ENCODE assay signal across 1 cellular context in the genomic region with DNA sequence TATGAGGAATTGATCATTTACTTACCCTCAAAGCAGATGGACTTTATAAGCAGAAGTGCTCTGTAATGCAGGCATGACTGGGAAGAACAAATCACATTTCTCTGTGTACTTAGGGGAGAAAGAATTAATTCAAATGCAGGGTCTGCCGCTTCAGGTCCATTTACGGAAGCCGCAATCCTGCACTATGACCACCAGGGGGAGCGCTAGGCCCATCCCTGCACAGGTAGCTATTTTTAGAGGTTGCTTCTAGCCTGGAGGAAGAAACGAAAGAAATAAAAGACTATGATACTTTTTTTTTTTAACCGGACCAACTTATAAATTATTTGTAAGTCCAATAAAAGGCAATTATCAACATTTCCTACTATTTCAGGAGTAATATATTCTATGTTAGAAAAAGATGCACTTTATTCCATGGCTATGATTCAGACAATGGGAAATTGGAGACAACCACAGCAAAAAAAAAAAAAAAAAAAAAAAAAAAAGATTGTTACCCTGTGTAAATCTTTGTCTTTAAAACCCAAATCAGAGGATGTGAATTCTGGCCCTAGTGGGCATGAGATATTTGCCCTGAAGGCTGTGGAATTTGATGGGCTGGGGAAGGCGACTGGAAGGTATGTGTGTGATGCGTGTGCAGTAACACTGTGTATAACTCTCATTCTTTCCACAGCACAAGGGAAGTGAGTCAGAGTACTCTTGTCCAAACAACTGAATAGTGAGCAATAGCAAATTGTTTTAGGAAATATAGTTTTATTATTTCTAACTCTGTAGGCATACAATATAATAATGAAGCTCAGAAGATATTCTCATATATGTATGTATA.
TF ChIP-seq lines count a peak whose summit lies in the region.

No MANE protein-coding gene starts in this region.

TF ChIP-seq in HepG2, 621 proteins besides CTCF, POLR2A, EP300 and RAD21 (continued from another document and continues in another):
- TF ChIP-seq, protein P1, sequence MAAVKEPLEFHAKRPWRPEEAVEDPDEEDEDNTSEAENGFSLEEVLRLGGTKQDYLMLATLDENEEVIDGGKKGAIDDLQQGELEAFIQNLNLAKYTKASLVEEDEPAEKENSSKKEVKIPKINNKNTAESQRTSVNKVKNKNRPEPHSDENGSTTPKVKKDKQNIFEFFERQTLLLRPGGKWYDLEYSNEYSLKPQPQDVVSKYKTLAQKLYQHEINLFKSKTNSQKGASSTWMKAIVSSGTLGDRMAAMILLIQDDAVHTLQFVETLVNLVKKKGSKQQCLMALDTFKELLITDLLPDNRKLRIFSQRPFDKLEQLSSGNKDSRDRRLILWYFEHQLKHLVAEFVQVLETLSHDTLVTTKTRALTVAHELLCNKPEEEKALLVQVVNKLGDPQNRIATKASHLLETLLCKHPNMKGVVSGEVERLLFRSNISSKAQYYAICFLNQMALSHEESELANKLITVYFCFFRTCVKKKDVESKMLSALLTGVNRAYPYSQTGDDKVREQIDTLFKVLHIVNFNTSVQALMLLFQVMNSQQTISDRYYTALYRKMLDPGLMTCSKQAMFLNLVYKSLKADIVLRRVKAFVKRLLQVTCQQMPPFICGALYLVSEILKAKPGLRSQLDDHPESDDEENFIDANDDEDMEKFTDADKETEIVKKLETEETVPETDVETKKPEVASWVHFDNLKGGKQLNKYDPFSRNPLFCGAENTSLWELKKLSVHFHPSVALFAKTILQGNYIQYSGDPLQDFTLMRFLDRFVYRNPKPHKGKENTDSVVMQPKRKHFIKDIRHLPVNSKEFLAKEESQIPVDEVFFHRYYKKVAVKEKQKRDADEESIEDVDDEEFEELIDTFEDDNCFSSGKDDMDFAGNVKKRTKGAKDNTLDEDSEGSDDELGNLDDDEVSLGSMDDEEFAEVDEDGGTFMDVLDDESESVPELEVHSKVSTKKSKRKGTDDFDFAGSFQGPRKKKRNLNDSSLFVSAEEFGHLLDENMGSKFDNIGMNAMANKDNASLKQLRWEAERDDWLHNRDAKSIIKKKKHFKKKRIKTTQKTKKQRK (IDR thresholded peaks at IDR 0.05; ENCODE audit: low read length) = no peak
- TF ChIP-seq ZNF230 (CRISPR knock-in tag; IDR thresholded peaks at IDR 0.05) = no peak
- TF ChIP-seq MBD4 (IDR thresholded peaks at IDR 0.05; ENCODE audit: borderline replicate concordance, low read length) = no peak
- TF ChIP-seq ELF1 (CRISPR knock-in tag; IDR thresholded peaks at IDR 0.05) = 0 out of 2 replicates have a peak, but pooled peaks have one; percentile 21
- 0 out of 2 replicates have a peak, but pooled peaks have one; percentile 22 for TF ChIP-seq FOXA3 (CRISPR knock-in tag; IDR thresholded peaks at IDR 0.05)
- TF ChIP-seq, protein P2, sequence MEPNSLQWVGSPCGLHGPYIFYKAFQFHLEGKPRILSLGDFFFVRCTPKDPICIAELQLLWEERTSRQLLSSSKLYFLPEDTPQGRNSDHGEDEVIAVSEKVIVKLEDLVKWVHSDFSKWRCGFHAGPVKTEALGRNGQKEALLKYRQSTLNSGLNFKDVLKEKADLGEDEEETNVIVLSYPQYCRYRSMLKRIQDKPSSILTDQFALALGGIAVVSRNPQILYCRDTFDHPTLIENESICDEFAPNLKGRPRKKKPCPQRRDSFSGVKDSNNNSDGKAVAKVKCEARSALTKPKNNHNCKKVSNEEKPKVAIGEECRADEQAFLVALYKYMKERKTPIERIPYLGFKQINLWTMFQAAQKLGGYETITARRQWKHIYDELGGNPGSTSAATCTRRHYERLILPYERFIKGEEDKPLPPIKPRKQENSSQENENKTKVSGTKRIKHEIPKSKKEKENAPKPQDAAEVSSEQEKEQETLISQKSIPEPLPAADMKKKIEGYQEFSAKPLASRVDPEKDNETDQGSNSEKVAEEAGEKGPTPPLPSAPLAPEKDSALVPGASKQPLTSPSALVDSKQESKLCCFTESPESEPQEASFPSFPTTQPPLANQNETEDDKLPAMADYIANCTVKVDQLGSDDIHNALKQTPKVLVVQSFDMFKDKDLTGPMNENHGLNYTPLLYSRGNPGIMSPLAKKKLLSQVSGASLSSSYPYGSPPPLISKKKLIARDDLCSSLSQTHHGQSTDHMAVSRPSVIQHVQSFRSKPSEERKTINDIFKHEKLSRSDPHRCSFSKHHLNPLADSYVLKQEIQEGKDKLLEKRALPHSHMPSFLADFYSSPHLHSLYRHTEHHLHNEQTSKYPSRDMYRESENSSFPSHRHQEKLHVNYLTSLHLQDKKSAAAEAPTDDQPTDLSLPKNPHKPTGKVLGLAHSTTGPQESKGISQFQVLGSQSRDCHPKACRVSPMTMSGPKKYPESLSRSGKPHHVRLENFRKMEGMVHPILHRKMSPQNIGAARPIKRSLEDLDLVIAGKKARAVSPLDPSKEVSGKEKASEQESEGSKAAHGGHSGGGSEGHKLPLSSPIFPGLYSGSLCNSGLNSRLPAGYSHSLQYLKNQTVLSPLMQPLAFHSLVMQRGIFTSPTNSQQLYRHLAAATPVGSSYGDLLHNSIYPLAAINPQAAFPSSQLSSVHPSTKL (CRISPR knock-in tag; IDR thresholded peaks at IDR 0.05) = peak; percentile 23
- peak; percentile 27 for TF ChIP-seq XRCC5 (optimal IDR thresholded peaks at IDR 0.05; ENCODE audit: low read length)
- no peak for TF ChIP-seq ZNF776 (CRISPR knock-in tag; IDR thresholded peaks at IDR 0.05)
- TF ChIP-seq, protein P3, sequence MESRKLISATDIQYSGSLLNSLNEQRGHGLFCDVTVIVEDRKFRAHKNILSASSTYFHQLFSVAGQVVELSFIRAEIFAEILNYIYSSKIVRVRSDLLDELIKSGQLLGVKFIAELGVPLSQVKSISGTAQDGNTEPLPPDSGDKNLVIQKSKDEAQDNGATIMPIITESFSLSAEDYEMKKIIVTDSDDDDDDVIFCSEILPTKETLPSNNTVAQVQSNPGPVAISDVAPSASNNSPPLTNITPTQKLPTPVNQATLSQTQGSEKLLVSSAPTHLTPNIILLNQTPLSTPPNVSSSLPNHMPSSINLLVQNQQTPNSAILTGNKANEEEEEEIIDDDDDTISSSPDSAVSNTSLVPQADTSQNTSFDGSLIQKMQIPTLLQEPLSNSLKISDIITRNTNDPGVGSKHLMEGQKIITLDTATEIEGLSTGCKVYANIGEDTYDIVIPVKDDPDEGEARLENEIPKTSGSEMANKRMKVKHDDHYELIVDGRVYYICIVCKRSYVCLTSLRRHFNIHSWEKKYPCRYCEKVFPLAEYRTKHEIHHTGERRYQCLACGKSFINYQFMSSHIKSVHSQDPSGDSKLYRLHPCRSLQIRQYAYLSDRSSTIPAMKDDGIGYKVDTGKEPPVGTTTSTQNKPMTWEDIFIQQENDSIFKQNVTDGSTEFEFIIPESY (CRISPR knock-in tag; IDR thresholded peaks at IDR 0.05) = peak; percentile 36; the same call in 1 of the 2 replicates
- no peak for TF ChIP-seq ZNF839 (CRISPR knock-in tag; IDR thresholded peaks at IDR 0.05; ENCODE audit: borderline replicate concordance)
- peak; percentile 64 for TF ChIP-seq FOSL2 (CRISPR knock-in tag; IDR thresholded peaks at IDR 0.05)
- TF ChIP-seq MEF2D (CRISPR knock-in tag; IDR thresholded peaks at IDR 0.05) = peak; percentile 88
- peak; percentile 100 for TF ChIP-seq SMC3 (IDR thresholded peaks at IDR 0.05; ENCODE audit: low read length)
- no peak for TF ChIP-seq ZNF816 (CRISPR knock-in tag; IDR thresholded peaks at IDR 0.05; ENCODE audit: borderline replicate concordance)
- no peak for TF ChIP-seq PHF20 (CRISPR knock-in tag; IDR thresholded peaks at IDR 0.05)
- no peak for TF ChIP-seq ZBTB42 (CRISPR knock-in tag; IDR thresholded peaks at IDR 0.05)
- TF ChIP-seq, protein P4, sequence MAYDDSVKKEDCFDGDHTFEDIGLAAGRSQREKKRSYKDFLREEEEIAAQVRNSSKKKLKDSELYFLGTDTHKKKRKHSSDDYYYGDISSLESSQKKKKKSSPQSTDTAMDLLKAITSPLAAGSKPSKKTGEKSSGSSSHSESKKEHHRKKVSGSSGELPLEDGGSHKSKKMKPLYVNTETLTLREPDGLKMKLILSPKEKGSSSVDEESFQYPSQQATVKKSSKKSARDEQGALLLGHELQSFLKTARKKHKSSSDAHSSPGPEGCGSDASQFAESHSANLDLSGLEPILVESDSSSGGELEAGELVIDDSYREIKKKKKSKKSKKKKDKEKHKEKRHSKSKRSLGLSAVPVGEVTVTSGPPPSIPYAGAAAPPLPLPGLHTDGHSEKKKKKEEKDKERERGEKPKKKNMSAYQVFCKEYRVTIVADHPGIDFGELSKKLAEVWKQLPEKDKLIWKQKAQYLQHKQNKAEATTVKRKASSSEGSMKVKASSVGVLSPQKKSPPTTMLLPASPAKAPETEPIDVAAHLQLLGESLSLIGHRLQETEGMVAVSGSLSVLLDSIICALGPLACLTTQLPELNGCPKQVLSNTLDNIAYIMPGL (CRISPR knock-in tag; IDR thresholded peaks at IDR 0.05; ENCODE audit: borderline replicate concordance in 1 of 2, low read depth in 1 of 2) = 0 out of 4 replicates have a peak, but pooled peaks of 1 of the 2 experiments have one; percentile 37
- peak; percentile 42; the same call in 1 of the 2 replicates for TF ChIP-seq PPARG (CRISPR knock-in tag; conservative IDR thresholded peaks at IDR 0.05)
- TF ChIP-seq, protein P5, sequence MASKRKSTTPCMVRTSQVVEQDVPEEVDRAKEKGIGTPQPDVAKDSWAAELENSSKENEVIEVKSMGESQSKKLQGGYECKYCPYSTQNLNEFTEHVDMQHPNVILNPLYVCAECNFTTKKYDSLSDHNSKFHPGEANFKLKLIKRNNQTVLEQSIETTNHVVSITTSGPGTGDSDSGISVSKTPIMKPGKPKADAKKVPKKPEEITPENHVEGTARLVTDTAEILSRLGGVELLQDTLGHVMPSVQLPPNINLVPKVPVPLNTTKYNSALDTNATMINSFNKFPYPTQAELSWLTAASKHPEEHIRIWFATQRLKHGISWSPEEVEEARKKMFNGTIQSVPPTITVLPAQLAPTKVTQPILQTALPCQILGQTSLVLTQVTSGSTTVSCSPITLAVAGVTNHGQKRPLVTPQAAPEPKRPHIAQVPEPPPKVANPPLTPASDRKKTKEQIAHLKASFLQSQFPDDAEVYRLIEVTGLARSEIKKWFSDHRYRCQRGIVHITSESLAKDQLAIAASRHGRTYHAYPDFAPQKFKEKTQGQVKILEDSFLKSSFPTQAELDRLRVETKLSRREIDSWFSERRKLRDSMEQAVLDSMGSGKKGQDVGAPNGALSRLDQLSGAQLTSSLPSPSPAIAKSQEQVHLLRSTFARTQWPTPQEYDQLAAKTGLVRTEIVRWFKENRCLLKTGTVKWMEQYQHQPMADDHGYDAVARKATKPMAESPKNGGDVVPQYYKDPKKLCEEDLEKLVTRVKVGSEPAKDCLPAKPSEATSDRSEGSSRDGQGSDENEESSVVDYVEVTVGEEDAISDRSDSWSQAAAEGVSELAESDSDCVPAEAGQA (IDR thresholded peaks at IDR 0.05; ENCODE audit: low read depth) = no peak
- TF ChIP-seq, protein P5 (CRISPR knock-in tag; IDR thresholded peaks at IDR 0.05; ENCODE audit: borderline replicate concordance) = no peak
- no peak for TF ChIP-seq GLI4 (CRISPR knock-in tag; IDR thresholded peaks at IDR 0.05; ENCODE audit: borderline replicate concordance)
- TF ChIP-seq STAG1 (CRISPR knock-in tag; IDR thresholded peaks at IDR 0.05) = peak; percentile 99
